ENCODE assay signal across 1 cellular context in the genomic region with DNA sequence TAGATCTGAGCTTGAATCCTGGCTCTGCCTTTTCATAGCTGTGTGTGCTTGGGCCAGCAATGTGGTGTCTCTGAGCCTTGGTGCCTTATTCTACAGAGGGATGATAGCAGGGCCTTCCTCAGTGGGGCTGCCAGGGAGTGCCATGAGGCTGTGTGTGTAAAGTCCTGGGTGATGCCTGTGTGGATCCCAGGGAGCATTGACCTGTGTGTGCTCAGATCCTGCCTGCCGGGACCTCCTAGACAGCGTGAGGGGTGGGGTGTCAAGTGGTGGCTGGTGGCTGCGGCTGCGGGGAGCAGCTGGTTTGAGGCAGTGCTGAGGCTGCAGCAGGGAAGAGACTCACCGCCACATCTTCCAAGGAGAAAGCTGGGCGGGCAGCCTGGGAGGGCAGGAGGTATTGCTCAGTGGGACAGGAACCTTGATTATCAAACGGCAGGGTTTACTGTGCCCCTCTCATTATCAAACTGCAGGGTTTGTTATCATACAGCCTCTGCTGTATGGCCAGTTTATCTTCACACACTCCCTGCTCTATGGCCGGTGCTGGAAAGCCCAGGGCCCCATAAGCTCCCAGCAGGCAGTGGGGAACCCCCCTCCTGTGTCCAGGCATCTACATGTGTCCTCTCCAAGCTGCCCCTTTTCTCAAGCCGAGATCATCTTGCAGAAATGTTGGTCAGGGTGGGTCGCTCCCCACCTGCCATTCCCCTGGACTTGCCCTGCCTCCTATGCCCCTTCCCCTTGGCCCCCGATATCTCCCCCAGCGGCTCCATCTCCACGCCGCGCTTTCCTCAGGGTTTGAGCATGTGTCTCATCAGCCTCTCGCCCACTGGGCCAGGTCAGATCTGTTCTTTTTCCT.
TF ChIP-seq lines count a peak whose summit lies in the region.

No MANE protein-coding gene starts in this region.

TF ChIP-seq in K562, 482 proteins besides CTCF, POLR2A, EP300 and RAD21 (continued from another document):
- TF ChIP-seq, protein P1, sequence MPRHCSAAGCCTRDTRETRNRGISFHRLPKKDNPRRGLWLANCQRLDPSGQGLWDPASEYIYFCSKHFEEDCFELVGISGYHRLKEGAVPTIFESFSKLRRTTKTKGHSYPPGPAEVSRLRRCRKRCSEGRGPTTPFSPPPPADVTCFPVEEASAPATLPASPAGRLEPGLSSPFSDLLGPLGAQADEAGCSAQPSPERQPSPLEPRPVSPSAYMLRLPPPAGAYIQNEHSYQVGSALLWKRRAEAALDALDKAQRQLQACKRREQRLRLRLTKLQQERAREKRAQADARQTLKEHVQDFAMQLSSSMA (CRISPR knock-in tag; IDR thresholded peaks at IDR 0.05), result no peak
- peak; percentile 54 for TF ChIP-seq POLR2G (IDR thresholded peaks at IDR 0.05; ENCODE audit: low read depth, low read length)
- TF ChIP-seq HDAC2 (IDR thresholded peaks at IDR 0.05), result peak; percentile 29; the same call in 1 of the 2 replicates
- no peak for TF ChIP-seq ZNF764 (CRISPR knock-in tag; IDR thresholded peaks at IDR 0.05; ENCODE audit: low read depth)
- TF ChIP-seq, protein P2, sequence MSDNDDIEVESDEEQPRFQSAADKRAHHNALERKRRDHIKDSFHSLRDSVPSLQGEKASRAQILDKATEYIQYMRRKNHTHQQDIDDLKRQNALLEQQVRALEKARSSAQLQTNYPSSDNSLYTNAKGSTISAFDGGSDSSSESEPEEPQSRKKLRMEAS (CRISPR knock-in tag; IDR thresholded peaks at IDR 0.05), result peak; percentile 39; the same call in 1 of the 2 replicates
- TF ChIP-seq NFRKB (IDR thresholded peaks at IDR 0.05; ENCODE audit: low read depth), result no peak; the same call in none of the 2 replicates
- no peak for TF ChIP-seq SIN3A (IDR thresholded peaks at IDR 0.05; ENCODE audit: borderline replicate concordance in 2 of 2, control insufficient read depth in 1 of 2, low read depth in 2 of 2, low read length in 2 of 2)
- TF ChIP-seq ARID1B (IDR thresholded peaks at IDR 0.05), result peak; percentile 90
- no peak for TF ChIP-seq POLR2B (IDR thresholded peaks at IDR 0.05; ENCODE audit: low read depth, partially characterized antibody)
- TF ChIP-seq UBTF (IDR thresholded peaks at IDR 0.05; ENCODE audit: borderline replicate concordance in 1 of 2, low read depth in 2 of 2, low read length in 2 of 2), result no peak
- TF ChIP-seq ARNT (IDR thresholded peaks at IDR 0.05), result no peak
- peak; percentile 58 for TF ChIP-seq SMAD4 (CRISPR knock-in tag; conservative IDR thresholded peaks at IDR 0.05)
- no peak for TF ChIP-seq ZNF830 (CRISPR knock-in tag; IDR thresholded peaks at IDR 0.05)
- peak; percentile 76; the same call in 1 of the 2 replicates for TF ChIP-seq STAT5A (IDR thresholded peaks at IDR 0.05; ENCODE audit: borderline replicate concordance, low read length)
- no peak for TF ChIP-seq EWSR1 (IDR thresholded peaks at IDR 0.05; ENCODE audit: borderline replicate concordance, low read depth, partially characterized antibody)
- peak; percentile 49 for TF ChIP-seq RBM25 (IDR thresholded peaks at IDR 0.05; ENCODE audit: low read depth, low read length, severe bottlenecking)
- TF ChIP-seq ZNF583 (CRISPR knock-in tag; IDR thresholded peaks at IDR 0.05), result 0 out of 2 replicates have a peak, but pooled peaks have one; percentile 50
- peak; percentile 88 for TF ChIP-seq POLR2AphosphoS5 (IDR thresholded peaks at IDR 0.05; ENCODE audit: control insufficient read depth, insufficient read depth, low read depth, low read length)
- TF ChIP-seq ZNF586 (CRISPR knock-in tag; conservative IDR thresholded peaks at IDR 0.05), result no peak
- TF ChIP-seq CREB1 (IDR thresholded peaks at IDR 0.05), result peak; percentile 35; the same call in 1 of the 2 replicates
- no peak for TF ChIP-seq CREB1 (CRISPR knock-in tag; IDR thresholded peaks at IDR 0.05)
- no peak for TF ChIP-seq ZNF239 (CRISPR knock-in tag; IDR thresholded peaks at IDR 0.05)
- peak; percentile 74 for TF ChIP-seq SMARCA4 (IDR thresholded peaks at IDR 0.05)
- TF ChIP-seq, protein P3, sequence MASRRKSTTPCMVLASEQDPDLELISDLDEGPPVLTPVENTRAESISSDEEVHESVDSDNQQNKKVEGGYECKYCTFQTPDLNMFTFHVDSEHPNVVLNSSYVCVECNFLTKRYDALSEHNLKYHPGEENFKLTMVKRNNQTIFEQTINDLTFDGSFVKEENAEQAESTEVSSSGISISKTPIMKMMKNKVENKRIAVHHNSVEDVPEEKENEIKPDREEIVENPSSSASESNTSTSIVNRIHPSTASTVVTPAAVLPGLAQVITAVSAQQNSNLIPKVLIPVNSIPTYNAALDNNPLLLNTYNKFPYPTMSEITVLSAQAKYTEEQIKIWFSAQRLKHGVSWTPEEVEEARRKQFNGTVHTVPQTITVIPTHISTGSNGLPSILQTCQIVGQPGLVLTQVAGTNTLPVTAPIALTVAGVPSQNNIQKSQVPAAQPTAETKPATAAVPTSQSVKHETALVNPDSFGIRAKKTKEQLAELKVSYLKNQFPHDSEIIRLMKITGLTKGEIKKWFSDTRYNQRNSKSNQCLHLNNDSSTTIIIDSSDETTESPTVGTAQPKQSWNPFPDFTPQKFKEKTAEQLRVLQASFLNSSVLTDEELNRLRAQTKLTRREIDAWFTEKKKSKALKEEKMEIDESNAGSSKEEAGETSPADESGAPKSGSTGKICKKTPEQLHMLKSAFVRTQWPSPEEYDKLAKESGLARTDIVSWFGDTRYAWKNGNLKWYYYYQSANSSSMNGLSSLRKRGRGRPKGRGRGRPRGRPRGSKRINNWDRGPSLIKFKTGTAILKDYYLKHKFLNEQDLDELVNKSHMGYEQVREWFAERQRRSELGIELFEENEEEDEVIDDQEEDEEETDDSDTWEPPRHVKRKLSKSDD (conservative IDR thresholded peaks at IDR 0.05; ENCODE audit: low read length), result no peak
- no peak for TF ChIP-seq ARHGAP35 (IDR thresholded peaks at IDR 0.05; ENCODE audit: partially characterized antibody)
- no peak for TF ChIP-seq ZNF197 (CRISPR knock-in tag; IDR thresholded peaks at IDR 0.05; ENCODE audit: low read depth)
- TF ChIP-seq HMGN3 (IDR thresholded peaks at IDR 0.05; ENCODE audit: borderline replicate concordance, extremely low read depth, insufficient read length, low read depth, low read length), result peak; percentile 29
- TF ChIP-seq KAT7 (CRISPR knock-in tag; IDR thresholded peaks at IDR 0.05; ENCODE audit: borderline replicate concordance), result peak; percentile 76; the same call in 1 of the 2 replicates
- TF ChIP-seq RBM15 (IDR thresholded peaks at IDR 0.05; ENCODE audit: insufficient read depth, low read length), result no peak
- TF ChIP-seq TAL1 (IDR thresholded peaks at IDR 0.05), result peak; percentile 84
